Comparison of ENCODE assay signal across 8 cellular contexts in the genomic region with DNA sequence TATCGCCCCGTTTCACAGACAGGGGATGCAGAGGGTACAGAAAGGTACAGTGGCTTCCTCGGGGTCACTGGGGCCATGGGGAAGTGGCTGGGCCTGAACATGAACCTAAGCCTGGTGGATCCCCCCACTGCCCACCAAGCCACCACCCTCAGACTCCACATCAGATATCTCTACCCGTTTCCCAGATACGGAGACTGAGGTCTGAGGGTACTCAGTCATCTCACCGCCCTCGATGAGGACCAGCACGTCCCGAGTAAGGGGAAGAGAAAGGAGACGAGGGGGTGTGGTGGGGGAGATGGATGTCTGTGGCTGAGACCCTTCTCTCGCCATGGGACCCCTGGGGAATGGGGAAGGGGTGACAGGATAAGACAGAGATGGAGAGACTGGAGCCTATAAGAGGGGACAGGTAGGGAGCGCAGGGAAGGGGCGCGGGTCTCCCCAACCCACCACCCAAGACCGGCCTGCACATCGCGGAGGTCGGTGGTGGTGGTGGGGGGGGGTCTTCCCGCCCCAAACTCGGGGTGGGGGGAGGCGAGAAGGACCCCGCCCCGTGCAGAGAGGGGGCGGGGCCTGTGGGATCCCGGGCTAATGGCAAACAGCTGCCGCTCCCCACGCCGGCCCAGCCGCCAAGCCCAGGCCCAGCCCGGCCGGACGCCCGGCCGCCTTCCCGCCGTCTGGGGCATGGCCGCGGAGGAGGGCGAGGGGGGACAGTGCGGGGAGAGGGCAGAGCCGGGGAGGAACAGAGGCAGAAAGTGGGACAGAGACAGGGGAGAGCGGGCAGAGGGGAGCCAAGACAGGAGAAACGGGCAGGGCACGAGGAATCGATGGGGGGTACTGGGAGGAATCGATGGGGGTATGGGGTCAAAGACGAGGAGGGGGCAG.
DNase-seq lines count a peak whose midpoint lies in the region; ATAC-seq and TF ChIP-seq lines count a peak whose summit lies in the region.

No MANE protein-coding gene starts in this region.

- H3K4me1 ChIP-seq in KMS-11 (ENCODE audit: low read depth, poor library complexity, severe bottlenecking) (peaks cover 6% of the 10 kb centered on the region), subcutaneous abdominal adipose tissue (ENCODE audit: control insufficient read depth in 5 of 5, insufficient read depth in 5 of 5, low read length in 5 of 5) (peaks cover 6 to 70% (median 62%) of the 10 kb centered on the region in 5 donors)

- no peaks in the 10 kb centered on the region for H3K9me3 ChIP-seq in subcutaneous abdominal adipose tissue (ENCODE audit: control insufficient read depth in 5 of 5, low read length in 5 of 5)

- no peaks in the 10 kb centered on the region for H4K20me1 ChIP-seq in KMS-11 (ENCODE audit: insufficient read depth)

- ATAC-seq in GM18909 (IDR thresholded peaks at IDR 0.05; ENCODE audit: poor library complexity, unreplicated experiment) (no peak), GM21423 (IDR thresholded peaks at IDR 0.05; ENCODE audit: unreplicated experiment) (no peak), HG03196 (IDR thresholded peaks at IDR 0.05; ENCODE audit: unreplicated experiment) (no peak)

- no peak overlapping the region for H3K4me3 ChIP-seq in KMS-11 (IDR thresholded peaks at IDR 0.05; ENCODE audit: insufficient read depth, low read depth, low read length)
- H3K4me3 ChIP-seq in subcutaneous abdominal adipose tissue (ENCODE audit: low read depth in 1 of 5, low read length in 5 of 5), result peak overlapping the region; percentile 89 to 94 (median 93)

- H3K9ac ChIP-seq in KMS-11 (no peak overlapping the region), subcutaneous abdominal adipose tissue (ENCODE audit: low read length in 5 of 5) (peak overlapping the region; percentile 56 to 86 (median 80))

- DNase-seq in COR-L47 (lab: John Stamatoyannopoulos, UW) (peak; percentile 13), T47D (ENCODE audit: low read depth in 1 of 2, low spot score in 1 of 2) (peak; percentile 18 to 47), kidney tubule cell (ENCODE audit: low spot score) (peak; percentile 17)

- peak overlapping the region; percentile 71; the same call in 1 of the 2 replicates for H2AFZ ChIP-seq in KMS-11 (ENCODE audit: low read depth)

- in situ Hi-C loops in T47D (cut with HindIII; ENCODE audit: low pct_unique_long_range_greater_than_20kb, low sequenced_read_pairs), result no loop called here

- no peak overlapping the region for H3K27ac ChIP-seq in KMS-11
- peak overlapping the region; percentile 78 for H3K27ac ChIP-seq in subcutaneous abdominal adipose tissue (ENCODE audit: low read depth, low read length)

- no peaks in the 10 kb centered on the region for H3K36me3 ChIP-seq in KMS-11 (ENCODE audit: insufficient read depth)
- H3K36me3 ChIP-seq in subcutaneous abdominal adipose tissue (ENCODE audit: control insufficient read depth in 5 of 5, insufficient read depth in 5 of 5, low read length in 5 of 5), result peaks cover 0 to 52% (median 50%) of the 10 kb centered on the region in 5 donors

- TF ChIP-seq CTCF in KMS-11 (conservative IDR thresholded peaks at IDR 0.05; ENCODE audit: low read depth, low read length), result no peak

- H3K4me2 ChIP-seq in KMS-11, result peak overlapping the region; percentile 60

- no peaks in the 10 kb centered on the region for H3K27me3 ChIP-seq in KMS-11 (ENCODE audit: insufficient read depth, low read depth)
- no peaks in the 10 kb centered on the region for H3K27me3 ChIP-seq in subcutaneous abdominal adipose tissue (ENCODE audit: control insufficient read depth in 5 of 5, insufficient read depth in 4 of 5, low read length in 5 of 5)

- no peaks in the 10 kb centered on the region for H3K79me2 ChIP-seq in KMS-11 (ENCODE audit: insufficient read depth, low read depth)
